8 cellular contexts compared by ENCODE assay signal in genomic region chr2:216412022-216412999, GRCh38. TPM values are rescaled to one million over a fixed set of nuclear protein-coding genes. Genes with fewer than 3 reads are reported as not detected.
DNase-seq lines count a peak whose midpoint lies in the region; ATAC-seq and TF ChIP-seq lines count a peak whose summit lies in the region.

Gene SMARCAL1 (plus strand): TSS chr2:216412484. CDS start chr2:216414705, 2,221 bp downstream.

- H3K4me3 Mint-ChIP-seq in GM23338 (peak within 1 kb of the TSS; percentile 96), naive B cell (peak within 1 kb of the TSS; percentile 96 to 99 (median 98))
- peak within 1 kb of the TSS; percentile 97 for H3K4me3 Mint-ChIP-seq in stimulated activated memory B cell treated with anti-CD40 and anti-IgM and Interleukin-4, amounts not matched to agents 10 μg/mL and 1 μg/mL and 100 μg/mL, for 72 hours

- H3K36me3 Mint-ChIP-seq in GM23338 (ENCODE audit: low read depth) (no peaks in the 10 kb centered on the region; the same call in 2 of the 3 replicates), naive B cell (peaks cover 0 to 3% of the 10 kb centered on the region in 2 donors)
- H3K36me3 Mint-ChIP-seq in stimulated activated memory B cell treated with anti-CD40 and anti-IgM and Interleukin-4, amounts not matched to agents 10 μg/mL and 1 μg/mL and 100 μg/mL, for 72 hours = peaks cover 9% of the 10 kb centered on the region

- DNase-seq in GM23338 (ENCODE audit: low spot score) (peak; percentile 99), LHCN-M2 (ENCODE audit: low read depth) (peak; percentile 97), RPMI8226 (peak; percentile 95), fibroblast of gingiva (ENCODE audit: low read depth) (peak; percentile 97), naive B cell (peak; percentile 97)
- DNase-seq in activated T-helper 1 cell treated with anti-CD3 and anti-CD28 coated beads, Interleukin-2, amount 50 U/mL, for 16 hours (ENCODE audit: low read depth in 1 of 2, low spot score in 1 of 2) = peak; percentile 93 to 98

- H3K4me3 ChIP-seq in DOHH2 (ENCODE audit: low read length) (peak within 1 kb of the TSS; percentile 97), GM23338 (peak within 1 kb of the TSS; percentile 83)

- H3K36me3 ChIP-seq in DOHH2 (ENCODE audit: control insufficient read depth, low read length) = peaks cover 24% of the 10 kb centered on the region
- H3K36me3 ChIP-seq in GM23338 (ENCODE audit: insufficient read depth) = no peaks in the 10 kb centered on the region

- TF ChIP-seq CTCF in DOHH2 (IDR thresholded peaks at IDR 0.05; ENCODE audit: low read depth, low read length, poor library complexity, severe bottlenecking) (no peak), GM23338 (conservative IDR thresholded peaks at IDR 0.05; ENCODE audit: low read depth in 2 of 2) (no peak)

- no peaks in the 10 kb centered on the region for H3F3A ChIP-seq in DOHH2 (ENCODE audit: control insufficient read depth, insufficient read depth)
- H3F3A ChIP-seq in GM23338 (replicated peaks; ENCODE audit: low read depth) = no peaks in the 10 kb centered on the region

- H3K79me2 ChIP-seq in DOHH2 (ENCODE audit: control insufficient read depth, low read length) (peaks cover 12% of the 10 kb centered on the region), GM23338 (replicated peaks; ENCODE audit: insufficient read depth) (0 out of 2 replicates have a peak, but pooled peaks cover 3% of the 10 kb centered on the region)

- H4K20me1 ChIP-seq in DOHH2 (ENCODE audit: control insufficient read depth, insufficient read depth, low read depth, low read length) (no peaks in the 10 kb centered on the region), GM23338 (replicated peaks; ENCODE audit: insufficient read depth) (no peaks in the 10 kb centered on the region)

- H2AFZ ChIP-seq in GM23338 = peak within 1 kb of the TSS; percentile 67

- H3K9me3 Mint-ChIP-seq in GM23338 (no peaks in the 10 kb centered on the region), naive B cell (no peaks in the 10 kb centered on the region)
- H3K9me3 Mint-ChIP-seq in stimulated activated memory B cell treated with anti-CD40 and anti-IgM and Interleukin-4, amounts not matched to agents 10 μg/mL and 1 μg/mL and 100 μg/mL, for 72 hours = no peaks in the 10 kb centered on the region

- H3K4me1 Mint-ChIP-seq in GM23338 (peaks cover 22% of the 10 kb centered on the region; the same call in 2 of the 3 replicates), naive B cell (peaks cover 17 to 27% (median 20%) of the 10 kb centered on the region in 3 donors)
- peaks cover 23% of the 10 kb centered on the region for H3K4me1 Mint-ChIP-seq in stimulated activated memory B cell treated with anti-CD40 and anti-IgM and Interleukin-4, amounts not matched to agents 10 μg/mL and 1 μg/mL and 100 μg/mL, for 72 hours

- H3K27me3 Mint-ChIP-seq in GM23338 (ENCODE audit: insufficient read depth, low read depth, poor library complexity) (peaks cover 7% of the 10 kb centered on the region), naive B cell (peaks cover 6 to 14% (median 11%) of the 10 kb centered on the region in 3 donors)
- H3K27me3 Mint-ChIP-seq in stimulated activated memory B cell treated with anti-CD40 and anti-IgM and Interleukin-4, amounts not matched to agents 10 μg/mL and 1 μg/mL and 100 μg/mL, for 72 hours = no peaks in the 10 kb centered on the region

- H3K4me1 ChIP-seq in DOHH2 (ENCODE audit: control insufficient read depth, low read length) (peaks cover 31% of the 10 kb centered on the region), GM23338 (ENCODE audit: insufficient read depth) (peaks cover 19% of the 10 kb centered on the region)

- H3K9me2 ChIP-seq in DOHH2 (replicated peaks; ENCODE audit: control insufficient read depth, low read length) (no peaks in the 10 kb centered on the region), GM23338 (ENCODE audit: insufficient read depth) (no peaks in the 10 kb centered on the region)

- H3K27ac Mint-ChIP-seq in GM23338 = peak within 1 kb of the TSS; percentile 97
- peak within 1 kb of the TSS; percentile 84 to 98 (median 96) for H3K27ac Mint-ChIP-seq in naive B cell
- peak within 1 kb of the TSS; percentile 95 for H3K27ac Mint-ChIP-seq in stimulated activated memory B cell treated with anti-CD40 and anti-IgM and Interleukin-4, amounts not matched to agents 10 μg/mL and 1 μg/mL and 100 μg/mL, for 72 hours

- no peaks in the 10 kb centered on the region for H3K9me3 ChIP-seq in DOHH2 (ENCODE audit: control insufficient read depth, insufficient read depth, low read length)

- H3K27me3 ChIP-seq in DOHH2 (ENCODE audit: control insufficient read depth, low read length) (peaks cover 7% of the 10 kb centered on the region), GM23338 (ENCODE audit: insufficient read depth) (no peaks in the 10 kb centered on the region; the same call in 1 of the 2 replicates)

- ATAC-seq in GM23338 = peak; percentile 93
- ATAC-seq in naive B cell (ENCODE audit: low read depth in 2 of 2) = peak; percentile 93 to 94
- ATAC-seq in stimulated activated memory B cell treated with anti-CD40 and anti-IgM and Interleukin-4, amounts not matched to agents 10 μg/mL and 1 μg/mL and 100 μg/mL, for 72 hours = peak; percentile 97

- H3K27ac ChIP-seq in DOHH2 (ENCODE audit: low read depth, low read length) (peak within 1 kb of the TSS; percentile 48), GM23338 (ENCODE audit: low read depth) (no peak within 1 kb of the TSS)

- H3K4me2 ChIP-seq in DOHH2 (ENCODE audit: low read length) (peak within 1 kb of the TSS; percentile 93), GM23338 (peak within 1 kb of the TSS; percentile 73)

TF ChIP-seq in GM23338, 12 proteins besides CTCF, POLR2A, EP300 and RAD21 (continues in another document):
- TF ChIP-seq POLR2AphosphoS5 (IDR thresholded peaks at IDR 0.05; ENCODE audit: low read depth) (peak; percentile 75), ETS1 (IDR thresholded peaks at IDR 0.05) (peak; percentile 99), CREB1 (CRISPR knock-in tag; IDR thresholded peaks at IDR 0.05; ENCODE audit: low read depth) (peak; percentile 92)

RNA-seq across cellular contexts. Expression of gene SMARCAL1, which starts in this region (rescaled TPM):
- 17.2 and 25.4 TPM in 2 replicates for total RNA-seq in GM23338 (2014; rRNA removed; shearing (Covaris generic))
- polyA plus RNA-seq in GM23338 (2016; fragmentation: Nextera tagmentation; extraction: Ambion mirVana) = 10.3 and 13.3 TPM in 2 replicates
- total RNA-seq in LHCN-M2 (2014; rRNA removed) = 9.2 and 16.2 TPM in 2 replicates
- 19.9 TPM for polyA plus RNA-seq in LHCN-M2 (2012)
- 10 to 100 TPM; 15.5 to 28.1 (median 23.4) TPM for polyA plus RNA-seq in naive B cell (ENCODE audit: low read depth in 6 of 6)
